ENCODE assay signal across 28 cellular contexts in the genomic region with DNA sequence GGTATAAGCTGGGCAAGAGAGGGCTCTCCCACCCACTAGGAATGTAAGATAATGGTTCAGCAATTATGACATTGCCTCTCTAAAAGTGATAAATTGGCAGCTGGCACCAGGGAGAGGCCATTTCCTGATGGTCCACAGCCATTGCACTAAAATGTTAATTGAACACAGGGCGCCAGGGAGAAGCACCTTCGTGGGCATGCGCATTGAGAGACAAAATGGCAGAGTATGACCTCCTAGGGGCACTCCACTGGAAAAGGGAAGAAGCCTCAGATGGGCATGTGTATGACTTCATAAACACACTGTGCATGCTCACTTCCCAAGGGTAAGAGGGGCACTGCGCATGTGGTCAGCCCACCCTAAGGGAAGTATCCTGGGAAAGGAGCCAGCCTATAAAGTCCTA.
"Had no signal": no experiment of that assay in that cellular context is flagged by ENCODE, and none has a peak within 500 bp of the region (broad histone marks: within the 10 kb centered on the region; RNA-seq: fewer than 3 reads in every experiment).

No MANE protein-coding gene starts in this region.

- H3K27ac Mint-ChIP-seq: T-cell, T-helper 17 cell had no signal

- H3K9me3 ChIP-seq: SJCRH30 had no signal

- H3K4me2 ChIP-seq: KMS-11, PC-9 had no signal

- H3K9ac ChIP-seq: KMS-11 had no signal

- ATAC-seq: Panc1, Right ventricle myocardium inferior, SK-N-SH treated with all-trans-retinoic acid at 6 μM for 48 hours, T-cell, T-helper 17 cell had no signal

- H2AFZ ChIP-seq: PC-9 had no signal

- FAIRE-seq: RCC 7860 had no signal

- DNase-seq: Karpas-422, MM.1S, MV-4-11, NCI-H1092, NCI-H1417 treated with DMSO at 0.1 percent for 48 hours, NCI-H1436 treated with DMSO at 0.1 percent for 48 hours, NCI-H1694 treated with DMSO at 0.1 percent for 48 hours, NCI-H187 treated with DMSO at 0.1 percent for 48 hours, NCI-H2029, NCI-H2171 treated with DMSO at 0.1 percent for 48 hours, NCI-H2227 treated with DMSO at 0.1 percent for 48 hours, NCI-H446, NCI-H510A treated with DMSO at 0.1 percent for 48 hours, NCI-H524 treated with DMSO at 0.1 percent for 48 hours, NCI-H526 treated with DMSO at 0.1 percent for 48 hours, PC-9, SHP77, SIG-M5, SJCRH30, T-cell, T-helper 17 cell had no signal

- H3K4me3 ChIP-seq: PC-9, SJCRH30, SK-N-MC had no signal

- H3K4me1 ChIP-seq: SJCRH30 had no signal

- H3K36me3 Mint-ChIP-seq: T-cell had no signal

- H3K36me3 ChIP-seq: SJCRH30 had no signal

- H3K27me3 ChIP-seq: SJCRH30 had no signal

- H3K27ac ChIP-seq: KMS-11, PC-9, RWPE1, SJCRH30, SK-N-MC had no signal

- H3K4me3 Mint-ChIP-seq: T-cell, T-helper 17 cell had no signal

- H3K4me1 Mint-ChIP-seq: T-cell, T-helper 17 cell had no signal
